10 cellular contexts compared by ENCODE assay signal in the genomic region with DNA sequence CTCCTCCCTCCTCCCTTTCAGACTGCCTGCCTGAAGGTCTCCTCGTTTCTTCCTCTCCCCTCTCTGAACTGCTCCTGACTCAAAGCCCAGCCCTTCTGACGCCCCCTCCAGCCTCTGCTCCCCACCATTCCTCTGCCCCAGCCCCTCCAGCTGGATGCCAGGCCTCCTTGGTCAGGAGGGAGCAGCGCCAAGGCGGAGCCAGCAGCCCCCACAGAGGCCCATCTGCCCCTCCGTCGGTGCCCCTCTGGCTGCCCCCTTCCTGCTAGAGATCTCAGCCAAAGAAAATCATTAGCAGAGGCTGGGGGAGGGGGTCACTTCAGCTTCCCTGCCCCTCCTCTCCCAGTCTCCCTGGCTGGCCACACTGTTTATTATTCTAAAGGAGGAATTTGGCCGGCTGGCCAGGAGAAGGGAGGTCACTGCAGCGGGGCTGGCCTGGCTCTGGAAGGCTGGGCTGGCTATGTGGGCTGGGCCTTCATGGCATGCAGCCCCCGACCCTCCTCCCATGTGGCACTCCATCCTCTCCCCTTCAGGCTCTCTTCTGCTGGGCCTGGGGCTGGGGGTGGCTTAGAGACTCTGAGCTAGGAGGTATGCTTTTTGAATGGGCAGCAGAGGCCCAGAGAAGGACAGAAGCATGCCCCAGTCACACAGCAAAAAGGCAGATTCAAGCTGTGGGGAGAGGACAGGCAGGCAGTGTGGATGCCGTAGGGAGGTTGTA. TPM values are rescaled to one million over a fixed set of nuclear protein-coding genes. Genes with fewer than 3 reads are reported as not detected.
DNase-seq lines count a peak whose midpoint lies in the region; ATAC-seq and TF ChIP-seq lines count a peak whose summit lies in the region.
"Had no signal": no experiment of that assay in that cellular context is flagged by ENCODE, and none has a peak within 500 bp of the region (broad histone marks: within the 10 kb centered on the region; RNA-seq: fewer than 3 reads in every experiment).

No MANE protein-coding gene starts in this region.

- H3K4me1 Mint-ChIP-seq in chondrocyte (ENCODE audit: low read depth) = peaks cover 99% of the 10 kb centered on the region
- peaks cover 8% of the 10 kb centered on the region for H3K4me1 Mint-ChIP-seq in activated CD4-positive, alpha-beta T cell treated with anti-CD3 and anti-CD28 coated beads, Interleukin-2, amount 10 ng/mL, durations not matched to agents 7 days and 5 days
- no peaks in the 10 kb centered on the region for H3K4me1 Mint-ChIP-seq in T-helper 2 cell treated with Interferon-gamma antibody and Interleukin-4, amounts not matched to agents 5 μg/mL and 100 μg/mL, for 36 hours (ENCODE audit: low read depth)
- H3K4me1 Mint-ChIP-seq: activated naive CD4-positive, alpha-beta T cell treated with anti-CD3 and anti-CD28 coated beads, Interleukin-2, amount 50 U/mL, for 24 hours had no signal

- peak; percentile 34 for DNase-seq in HK-2 (ENCODE audit: unreplicated experiment)
- no peak for DNase-seq in chondrocyte (ENCODE audit: low spot score)
- DNase-seq in left lobe of liver (ENCODE audit: low spot score) = peak; percentile 86
- peak; percentile 67 for DNase-seq in stomach
- no peak for DNase-seq in activated CD4-positive, alpha-beta T cell treated with anti-CD3 and anti-CD28 coated beads, Interleukin-2, amount 10 ng/mL, durations not matched to agents 7 days and 5 days
- DNase-seq in T-helper 2 cell treated with Interferon-gamma antibody and Interleukin-4, amounts not matched to agents 5 μg/mL and 100 μg/mL, for 36 hours (ENCODE audit: low spot score) = no peak
- no peak for DNase-seq in NCI-H526 treated with DMSO at 0.1 percent for 48 hours (lab: John Stamatoyannopoulos, UW)
- DNase-seq: NCI-H146 had no signal

- H3K9me3 Mint-ChIP-seq in chondrocyte (ENCODE audit: low read depth) = no peaks in the 10 kb centered on the region
- H3K9me3 Mint-ChIP-seq in activated CD4-positive, alpha-beta T cell treated with anti-CD3 and anti-CD28 coated beads, Interleukin-2, amount 10 ng/mL, durations not matched to agents 7 days and 5 days = no peaks in the 10 kb centered on the region
- H3K9me3 Mint-ChIP-seq in T-helper 2 cell treated with Interferon-gamma antibody and Interleukin-4, amounts not matched to agents 5 μg/mL and 100 μg/mL, for 36 hours = no peaks in the 10 kb centered on the region
- H3K9me3 Mint-ChIP-seq: activated naive CD4-positive, alpha-beta T cell treated with anti-CD3 and anti-CD28 coated beads, Interleukin-2, amount 50 U/mL, for 24 hours had no signal

- ATAC-seq in left lobe of liver (peak; percentile 73), HG02973 (IDR thresholded peaks at IDR 0.05; ENCODE audit: unreplicated experiment) (no peak)

- H3K36me3 ChIP-seq in stomach = peaks cover 0 to 20% (median 9%) of the 10 kb centered on the region in 4 donors

- intact Hi-C loops in stomach (cut with DNase I; ENCODE audit: low total_unique reads) = no loop called here

- no peaks in the 10 kb centered on the region for H3K27me3 ChIP-seq in stomach

- H3K9me3 ChIP-seq in stomach = no peaks in the 10 kb centered on the region

- CTCF ChIA-PET in activated CD4-positive, alpha-beta T cell treated with anti-CD3 and anti-CD28 coated beads, Interleukin-2, amount 10 ng/mL, durations not matched to agents 7 days and 5 days (lab: Charles Lee) = interaction anchor here (0.6 to 2.8 kb wide), 2 partner anchors 11 to 587 kb away, joined by 6 to 9 read pairs; no protein-coding TSS in a partner anchor

- H3K27ac ChIP-seq in stomach = peak overlapping the region in 4 of 5 donors; percentile 73 to 85 (median 82)

- TF ChIP-seq EP300 in stomach (IDR thresholded peaks at IDR 0.05) = no peak

- peaks cover 51 to 76% (median 66%) of the 10 kb centered on the region in 4 donors for H3K4me1 ChIP-seq in stomach

- H3K27me3 Mint-ChIP-seq in chondrocyte (ENCODE audit: low read depth) = no peaks in the 10 kb centered on the region
- no peaks in the 10 kb centered on the region for H3K27me3 Mint-ChIP-seq in activated CD4-positive, alpha-beta T cell treated with anti-CD3 and anti-CD28 coated beads, Interleukin-2, amount 10 ng/mL, durations not matched to agents 7 days and 5 days
- no peaks in the 10 kb centered on the region for H3K27me3 Mint-ChIP-seq in T-helper 2 cell treated with Interferon-gamma antibody and Interleukin-4, amounts not matched to agents 5 μg/mL and 100 μg/mL, for 36 hours (ENCODE audit: low read depth)
- H3K27me3 Mint-ChIP-seq: activated naive CD4-positive, alpha-beta T cell treated with anti-CD3 and anti-CD28 coated beads, Interleukin-2, amount 50 U/mL, for 24 hours had no signal

- peak overlapping the region; percentile 47 for H3K4me3 Mint-ChIP-seq in chondrocyte (ENCODE audit: unreplicated experiment)
- H3K4me3 Mint-ChIP-seq in activated CD4-positive, alpha-beta T cell treated with anti-CD3 and anti-CD28 coated beads, Interleukin-2, amount 10 ng/mL, durations not matched to agents 7 days and 5 days = no peak overlapping the region
- H3K4me3 Mint-ChIP-seq in T-helper 2 cell treated with Interferon-gamma antibody and Interleukin-4, amounts not matched to agents 5 μg/mL and 100 μg/mL, for 36 hours = no peak overlapping the region
- H3K4me3 Mint-ChIP-seq: activated naive CD4-positive, alpha-beta T cell treated with anti-CD3 and anti-CD28 coated beads, Interleukin-2, amount 50 U/mL, for 24 hours had no signal

- H3K4me3 ChIP-seq in stomach = no peak overlapping the region

- peaks cover 26% of the 10 kb centered on the region for H3K36me3 Mint-ChIP-seq in chondrocyte (ENCODE audit: low read depth)
- H3K36me3 Mint-ChIP-seq in activated CD4-positive, alpha-beta T cell treated with anti-CD3 and anti-CD28 coated beads, Interleukin-2, amount 10 ng/mL, durations not matched to agents 7 days and 5 days (ENCODE audit: low read depth) = no peaks in the 10 kb centered on the region
- H3K36me3 Mint-ChIP-seq in T-helper 2 cell treated with Interferon-gamma antibody and Interleukin-4, amounts not matched to agents 5 μg/mL and 100 μg/mL, for 36 hours (ENCODE audit: low read depth) = no peaks in the 10 kb centered on the region
- H3K36me3 Mint-ChIP-seq: activated naive CD4-positive, alpha-beta T cell treated with anti-CD3 and anti-CD28 coated beads, Interleukin-2, amount 50 U/mL, for 24 hours had no signal

- peak overlapping the region; percentile 100 for H3K27ac Mint-ChIP-seq in chondrocyte (ENCODE audit: unreplicated experiment)
- no peak overlapping the region for H3K27ac Mint-ChIP-seq in activated CD4-positive, alpha-beta T cell treated with anti-CD3 and anti-CD28 coated beads, Interleukin-2, amount 10 ng/mL, durations not matched to agents 7 days and 5 days
- H3K27ac Mint-ChIP-seq in T-helper 2 cell treated with Interferon-gamma antibody and Interleukin-4, amounts not matched to agents 5 μg/mL and 100 μg/mL, for 36 hours = no peak overlapping the region
- H3K27ac Mint-ChIP-seq: activated naive CD4-positive, alpha-beta T cell treated with anti-CD3 and anti-CD28 coated beads, Interleukin-2, amount 50 U/mL, for 24 hours had no signal

- no peak for TF ChIP-seq POLR2A in stomach (IDR thresholded peaks at IDR 0.05)

- POLR2A ChIA-PET in activated CD4-positive, alpha-beta T cell treated with anti-CD3 and anti-CD28 coated beads, Interleukin-2, amount 10 ng/mL, durations not matched to agents 7 days and 5 days (lab: Charles Lee) = no interaction called here

- WGBS in stomach, 5 donors = 20 to 48% (median 29%) methylated on average over 8 to 10 of the region's 10 CpGs

- TF ChIP-seq CTCF in chondrocyte (IDR thresholded peaks at IDR 0.05) (no peak), stomach (IDR thresholded peaks at IDR 0.05) (no peak)

RNA-seq across cellular contexts. Expression of a gene that starts 16.9 kb away (rescaled TPM):
- total RNA-seq in chondrocyte (331 to 532 TPM (median 499 TPM) in 3 replicates), left lobe of liver (12.8 TPM), stomach (10 to 100 TPM; 16.5 to 71.2 (median 53.1) TPM)
- polyA plus RNA-seq in stomach = 1 to 10 TPM; 4.7 to 9.1 (median 6.9) TPM
- 1 to 10 TPM; 1.9 to 3.6 TPM for total RNA-seq in activated CD4-positive, alpha-beta T cell treated with anti-CD3 and anti-CD28 coated beads, Interleukin-2, amount 10 ng/mL, durations not matched to agents 7 days and 5 days

RNA-seq across cellular contexts. Expression of a gene that starts 27.9 kb away (rescaled TPM):
- total RNA-seq in chondrocyte (0.44 to 0.57 TPM in 2 of 3 replicates, not detected in the other), left lobe of liver (0.15 TPM), stomach (100 to 1,000 TPM in 1 of 5 donors, 1 to 10 TPM in 1, not detected in 3; 2.0 to 472 TPM)
- polyA plus RNA-seq in stomach = under 1 TPM in 1 of 3 donors, not detected in 2; 0.31 TPM
- total RNA-seq in activated CD4-positive, alpha-beta T cell treated with anti-CD3 and anti-CD28 coated beads, Interleukin-2, amount 10 ng/mL, durations not matched to agents 7 days and 5 days = not detected

RNA-seq across cellular contexts. Expression of a gene that starts 51.2 kb away (rescaled TPM):
- total RNA-seq in chondrocyte = 0.15 TPM in 1 of 3 replicates, not detected in the others
- not detected for total RNA-seq in left lobe of liver
- total RNA-seq in stomach = 10 to 100 TPM in 1 of 5 donors, not detected in 4; 29.3 TPM
- not detected for polyA plus RNA-seq in stomach
- total RNA-seq in activated CD4-positive, alpha-beta T cell treated with anti-CD3 and anti-CD28 coated beads, Interleukin-2, amount 10 ng/mL, durations not matched to agents 7 days and 5 days = not detected

RNA-seq across cellular contexts. Expression of a gene that starts 52.4 kb away (rescaled TPM):
- 0.62 to 1.7 TPM (median 0.65 TPM) in 3 replicates for total RNA-seq in chondrocyte
- total RNA-seq in left lobe of liver = 15.2 TPM
- total RNA-seq in stomach = 100 to 1,000 TPM in 1 of 5 donors, 10 to 100 TPM in 4; 17.8 to 235 (median 34.9) TPM
- 10 to 100 TPM in 1 of 3 donors, 1 to 10 TPM in 2; 3.0 to 10.2 (median 8.5) TPM for polyA plus RNA-seq in stomach
- under 1 TPM; 0.08 to 0.15 TPM for total RNA-seq in activated CD4-positive, alpha-beta T cell treated with anti-CD3 and anti-CD28 coated beads, Interleukin-2, amount 10 ng/mL, durations not matched to agents 7 days and 5 days

Comparison
In these comparisons a context has a peak if more than half of its experiments do, and no peak if none do; other contexts are left out.
1. DNase-seq: peak in HK-2 (single experiment), left lobe of liver (single experiment) and stomach (single experiment); none in chondrocyte (single experiment), activated CD4-positive, alpha-beta T cell treated with anti-CD3 and anti-CD28 coated beads, Interleukin-2, amount 10 ng/mL, durations not matched to agents 7 days and 5 days (single experiment), T-helper 2 cell treated with Interferon-gamma antibody and Interleukin-4, amounts not matched to agents 5 μg/mL and 100 μg/mL, for 36 hours (single experiment) and NCI-H526 treated with DMSO at 0.1 percent for 48 hours (single experiment).